ENCODE assay signal across 17 cellular contexts in genomic region chr1:239125027-239125426, GRCh38.
DNase-seq lines count a peak whose midpoint lies in the region; ATAC-seq and TF ChIP-seq lines count a peak whose summit lies in the region.
"Had no signal": no experiment of that assay in that cellular context is flagged by ENCODE, and none has a peak within 500 bp of the region (broad histone marks: within the 10 kb centered on the region; RNA-seq: fewer than 3 reads in every experiment).

No MANE protein-coding gene starts in this region.

- H3K4ac ChIP-seq in H9 (ENCODE audit: low read depth, low read length), result no peak overlapping the region

- H3K9me3 ChIP-seq in A673 (ENCODE audit: low read depth, low read length, poor library complexity, severe bottlenecking) (no peaks in the 10 kb centered on the region), H9 (ENCODE audit: control insufficient read depth, low read depth, low read length) (no peaks in the 10 kb centered on the region)

- no peak overlapping the region for H3K4me3 ChIP-seq in A673 (ENCODE audit: low read depth, low read length, poor library complexity, severe bottlenecking)
- H3K4me3 ChIP-seq: GM12878, GM23248, lung had no signal

- no peak overlapping the region for H2AFZ ChIP-seq in H9 (ENCODE audit: low read length)
- H2AFZ ChIP-seq: GM23248 had no signal

- peaks cover 0 to 2% of the 10 kb centered on the region in 2 experiments; a peak in 1 of 5 replicates for H3K9me3 Mint-ChIP-seq in H9
- H3K9me3 Mint-ChIP-seq: nephron had no signal

- no TSS peak for BruUV-seq in A673 (replicated peaks; lab: Mats Ljungman, UMichigan)

- no peak overlapping the region for H2BK15ac ChIP-seq in H9 (ENCODE audit: low read depth, low read length)

- H3K56ac ChIP-seq in H9 (ENCODE audit: insufficient read length, low read depth, low read length), result no peak overlapping the region

- H3T11ph ChIP-seq in H9 (ENCODE audit: low read length), result no peak overlapping the region

- no peak overlapping the region for H3K4me2 ChIP-seq in H9 (ENCODE audit: insufficient read depth, insufficient read length, low read length)

- ATAC-seq in GM18907 (IDR thresholded peaks at IDR 0.05; ENCODE audit: unreplicated experiment), result no peak
- ATAC-seq: GM12878; stimulated activated naive CD8-positive, alpha-beta T cell treated with anti-CD3 and anti-CD28 coated beads, Interleukin-15, Interleukin-2, amounts not matched to agents 100 U/mL and 50 U/mL, for 24 hours had no signal

- H3K18ac ChIP-seq in H9 (ENCODE audit: insufficient read length, low read depth, low read length), result peak overlapping the region; percentile 32

- peak overlapping the region; percentile 73 for H2BK5ac ChIP-seq in H9 (ENCODE audit: insufficient read length, low read length)

- H3K79me2 ChIP-seq in H9 (ENCODE audit: insufficient read depth, low read length), result no peaks in the 10 kb centered on the region

- TF ChIP-seq CTCF in A673 (conservative IDR thresholded peaks at IDR 0.05; ENCODE audit: low read depth, low read length), result no peak
- no peak for TF ChIP-seq CTCF in H9 (conservative IDR thresholded peaks at IDR 0.05)

- no peak overlapping the region for H2BK120ac ChIP-seq in H9 (ENCODE audit: low read depth, low read length, poor library complexity, severe bottlenecking)

- H3K27me3 Mint-ChIP-seq in H9 (ENCODE audit: low read depth), result no peaks in the 10 kb centered on the region

- POLR2A ChIA-PET in A673 (lab: Charles Lee; ENCODE audit: low non-redundant PET), result no interaction called here

- H3K36me3 ChIP-seq in A673 (ENCODE audit: insufficient read depth, low read length, poor library complexity, severe bottlenecking), result no peaks in the 10 kb centered on the region
- H3K36me3 ChIP-seq: WERI-Rb-1 had no signal

- intact Hi-C loops in A673 (cut with micrococcal nuclease; ENCODE audit: unreplicated experiment), result no loop called here

- no peak overlapping the region for H3K14ac ChIP-seq in H9 (ENCODE audit: insufficient read depth, low read length)

- no peaks in the 10 kb centered on the region for H3K23me2 ChIP-seq in H9 (ENCODE audit: insufficient read length, low read depth, low read length, poor library complexity, severe bottlenecking)

- H4K91ac ChIP-seq in H9 (ENCODE audit: insufficient read length, low read depth, low read length), result no peak overlapping the region

- no peaks in the 10 kb centered on the region for H3K79me1 ChIP-seq in H9 (ENCODE audit: insufficient read depth, low read depth, low read length, poor library complexity, severe bottlenecking)

- H3K27me3 ChIP-seq in A673 (replicated peaks; ENCODE audit: insufficient read depth, low read depth, low read length, poor library complexity), result no peaks in the 10 kb centered on the region
- no peaks in the 10 kb centered on the region for H3K27me3 ChIP-seq in H9 (ENCODE audit: insufficient read depth, low read length)

- H3K4me3 Mint-ChIP-seq in H9, result no peak overlapping the region; a peak in 1 of 5 replicates
- H3K4me3 Mint-ChIP-seq: CD4-positive, alpha-beta memory T cell; nephron had no signal

- H4K5ac ChIP-seq in H9 (ENCODE audit: insufficient read length, low read depth, low read length), result no peak overlapping the region

- CTCF ChIA-PET in A673 (lab: Charles Lee), result no interaction called here

- no peak overlapping the region for H4K8ac ChIP-seq in H9 (replicated peaks; ENCODE audit: insufficient read length, low read depth, low read length)

- H3K9ac ChIP-seq in H9 (ENCODE audit: extremely low read depth, insufficient read length, low read length), result no peak overlapping the region
- H3K9ac ChIP-seq: GM23248 had no signal

- H4K20me1 ChIP-seq in H9 (ENCODE audit: control insufficient read depth, insufficient read depth, insufficient read length), result no peaks in the 10 kb centered on the region

- no CpG with 5 or more reads among the region's 4 CpGs for WGBS in H9 (ENCODE audit: extremely low coverage, insufficient read length, low lambda C conversion rate)

- peaks cover 52 to 54% of the 10 kb centered on the region in 2 experiments for H3K4me1 Mint-ChIP-seq in H9
- H3K4me1 Mint-ChIP-seq: CD4-positive, alpha-beta memory T cell; nephron had no signal

- no peak overlapping the region for H3K23ac ChIP-seq in H9 (ENCODE audit: insufficient read length, low read depth, low read length)

- H2AK5ac ChIP-seq in H9 (ENCODE audit: insufficient read length, low read length), result no peak overlapping the region

- H2BK20ac ChIP-seq in H9 (ENCODE audit: low read depth, low read length, poor library complexity, severe bottlenecking), result no peak overlapping the region

- DNase-seq in A673 (ENCODE audit: low spot score) (peak; percentile 11), H9 (peak; percentile 65), islet precursor cell (peak; percentile 72), NCI-H748 treated with DMSO at 0.1 percent for 48 hours (lab: John Stamatoyannopoulos, UW) (no peak), ecto neural progenitor cell (ENCODE audit: low spot score) (no peak)
- DNase-seq in activated CD4-positive, alpha-beta T cell treated with anti-CD3 and anti-CD28 coated beads, Interleukin-2, amount 50 U/mL, for 48 hours, result no peak
- DNase-seq: CD4-positive, alpha-beta memory T cell; GM23248; NCI-H1930; NCI-H526 treated with DMSO at 0.1 percent for 48 hours; stimulated activated naive CD8-positive, alpha-beta T cell treated with anti-CD3 and anti-CD28 coated beads, Interleukin-15, Interleukin-2, amounts not matched to agents 100 U/mL and 50 U/mL, for 24 hours; WERI-Rb-1 had no signal

- peak overlapping the region; percentile 81 to 93 (median 93) for H3K27ac Mint-ChIP-seq in H9
- H3K27ac Mint-ChIP-seq: CD4-positive, alpha-beta memory T cell; nephron had no signal

- no peak overlapping the region for H3K27ac ChIP-seq in A673 (ENCODE audit: low read depth, low read length, poor library complexity, severe bottlenecking)
- H3K27ac ChIP-seq in H9 (ENCODE audit: insufficient read length, low read depth, low read length), result peak overlapping the region; percentile 87
- peak overlapping the region; percentile 43 for H3K27ac ChIP-seq in angular gyrus (ENCODE audit: low read depth, low read length)
- H3K27ac ChIP-seq: GM23248, WERI-Rb-1 had no signal

- 0 out of 7 replicates have a peak, but pooled peaks cover 0 to 7% (median 0%) of the 10 kb centered on the region in 3 experiments for H3K36me3 Mint-ChIP-seq in H9 (ENCODE audit: insufficient read depth in 1 of 3, low read depth in 3 of 3)
- H3K36me3 Mint-ChIP-seq: CD4-positive, alpha-beta memory T cell had no signal

- no peak overlapping the region for H2BK12ac ChIP-seq in H9 (ENCODE audit: insufficient read length, low read depth, low read length)

- H3K4me1 ChIP-seq in A673 (ENCODE audit: insufficient read depth, low read length, poor library complexity, severe bottlenecking) (no peaks in the 10 kb centered on the region), H9 (ENCODE audit: insufficient read depth, low read length) (peaks cover 18% of the 10 kb centered on the region)

Comparison
In these comparisons a context has a peak if more than half of its experiments do, and no peak if none do; other contexts are left out.
1. DNase-seq: peak in A673 (single experiment), H9 (single experiment) and islet precursor cell (single experiment); none in NCI-H748 treated with DMSO at 0.1 percent for 48 hours (single experiment), ecto neural progenitor cell (single experiment) and activated CD4-positive, alpha-beta T cell treated with anti-CD3 and anti-CD28 coated beads, Interleukin-2, amount 50 U/mL, for 48 hours (0 of 2).